Comparison of ENCODE assay signal across 20 cellular contexts in genomic region chr16:86061318-86061695, GRCh38.
A peak's percentile ranks its signal among the peaks of the same experiment; 100 is the strongest.
DNase-seq lines count a peak whose midpoint lies in the region; ATAC-seq, FAIRE-seq and TF ChIP-seq lines count a peak whose summit lies in the region.
"Had no signal": no experiment of that assay in that cellular context is flagged by ENCODE, and none has a peak within 500 bp of the region (broad histone marks: within the 10 kb centered on the region; RNA-seq: fewer than 3 reads in every experiment).

No MANE protein-coding gene starts in this region.

- FAIRE-seq in kidney (lab: Jason Lieb, UNC) (no peak), D721Med (lab: Jason Lieb, UNC) (no peak)
- FAIRE-seq: G401.6, K562, RCC 7860 had no signal

- no peaks in the 10 kb centered on the region for H3K36me3 ChIP-seq in BLaER1 treated with 17β-estradiol and CSF1 and Interleukin-3, amounts not matched to agents 10 nM and 100 nM
- H3K36me3 ChIP-seq in kidney (ENCODE audit: control insufficient read depth in 1 of 2, insufficient read depth in 2 of 2, low read length in 2 of 2) (no peaks in the 10 kb centered on the region), mucosa of descending colon (ENCODE audit: low read depth) (no peaks in the 10 kb centered on the region)

- H3K27me3 ChIP-seq in BLaER1 treated with 17β-estradiol and CSF1 and Interleukin-3, amounts not matched to agents 10 nM and 100 nM = no peaks in the 10 kb centered on the region

- TF ChIP-seq CTCF in kidney (IDR thresholded peaks at IDR 0.05; ENCODE audit: borderline replicate concordance, extremely low read depth, insufficient read depth) (no peak), mucosa of descending colon (IDR thresholded peaks at IDR 0.05) (no peak), D721Med (IDR thresholded peaks at IDR 0.05; ENCODE audit: insufficient read depth, missing control alignments) (no peak)

- DNase-seq in caudate nucleus (lab: John Stamatoyannopoulos, UW) (no peak), kidney (peak; percentile 48), posterior vena cava (ENCODE audit: low spot score) (peak; percentile 60), mucosa of descending colon (no peak), D721Med (ENCODE audit: insufficient read length, low spot score) (no peak)
- DNase-seq: DMS 273 treated with DMSO at 0.1 percent for 48 hours; H7; NCI-H1092 treated with DMSO at 0.1 percent for 48 hours; NCI-H146; NCI-H2029 treated with DMSO at 0.1 percent for 48 hours; NCI-H2171; NCI-H446 treated with DMSO at 0.1 percent for 48 hours; NK-92 treated with Interleukin-12 subunit alpha and Interleukin-12 subunit beta, amount 100 ng/mL, for 24 hours; SHP77 had no signal

- H3K9me3 ChIP-seq in BLaER1 treated with 17β-estradiol and CSF1 and Interleukin-3, amounts not matched to agents 10 nM and 100 nM (replicated peaks in 1 of 11) = no peaks in the 10 kb centered on the region
- H3K9me3 ChIP-seq in kidney (ENCODE audit: control insufficient read depth in 1 of 2, low read length in 2 of 2) (no peaks in the 10 kb centered on the region), mucosa of descending colon (no peaks in the 10 kb centered on the region)

- peak overlapping the region; percentile 45 to 88 (median 75); a peak in 20 of 22 replicates for H3K4me2 ChIP-seq in BLaER1 treated with 17β-estradiol and CSF1 and Interleukin-3, amounts not matched to agents 10 nM and 100 nM

- H3K9ac ChIP-seq in BLaER1 treated with 17β-estradiol and CSF1 and Interleukin-3, amounts not matched to agents 10 nM and 100 nM = no peak overlapping the region
- no peak overlapping the region for H3K9ac ChIP-seq in kidney (ENCODE audit: low read length in 2 of 2)

- peaks cover 0 to 12% (median 0%) of the 10 kb centered on the region in 11 experiments; a peak in 1 of 22 replicates for H4K20me1 ChIP-seq in BLaER1 treated with 17β-estradiol and CSF1 and Interleukin-3, amounts not matched to agents 10 nM and 100 nM

- no peak for ATAC-seq in HG02763 (IDR thresholded peaks at IDR 0.05; ENCODE audit: unreplicated experiment)
- no peak for ATAC-seq in mucosa of descending colon
- ATAC-seq: K562 had no signal

- H3K27ac ChIP-seq in BLaER1 treated with 17β-estradiol and CSF1 and Interleukin-3, amounts not matched to agents 10 nM and 100 nM = no peak overlapping the region
- H3K27ac ChIP-seq in caudate nucleus (ENCODE audit: low read depth, low read length) = peak overlapping the region; percentile 21
- no peak overlapping the region for H3K27ac ChIP-seq in kidney (ENCODE audit: low read depth in 2 of 2, low read length in 2 of 2)
- H3K27ac ChIP-seq: SK-N-MC had no signal

- H3K4me1 ChIP-seq in BLaER1 treated with 17β-estradiol and CSF1 and Interleukin-3, amounts not matched to agents 10 nM and 100 nM = peaks cover 27 to 36% (median 34%) of the 10 kb centered on the region in 10 experiments
- H3K4me1 ChIP-seq in kidney (ENCODE audit: control insufficient read depth in 1 of 2, insufficient read depth in 1 of 2, low read depth in 1 of 2, low read length in 2 of 2) = no peaks in the 10 kb centered on the region
- H3K4me1 ChIP-seq in mucosa of descending colon (ENCODE audit: low read depth) = peaks cover 4% of the 10 kb centered on the region

- intact Hi-C loops in kidney (cut with DNase I) = no loop called here
- intact Hi-C loops in posterior vena cava (cut with DNase I) = no loop called here
- intact Hi-C loops in mucosa of descending colon (cut with DNase I, micrococcal nuclease) = no loop called here

- H3K4me3 ChIP-seq in BLaER1 treated with 17β-estradiol and CSF1 and Interleukin-3, amounts not matched to agents 10 nM and 100 nM = no peak overlapping the region
- H3K4me3 ChIP-seq in kidney (ENCODE audit: low read length in 2 of 2) = no peak overlapping the region
- no peak overlapping the region for H3K4me3 ChIP-seq in mucosa of descending colon
- H3K4me3 ChIP-seq: K562, SK-N-MC had no signal

Comparison
In these comparisons a context has a peak if more than half of its experiments do, and no peak if none do; other contexts are left out.
1. DNase-seq: peak in kidney (single experiment) and posterior vena cava (single experiment); none in caudate nucleus (0 of 61), mucosa of descending colon (0 of 3) and D721Med (single experiment).